In genomic region chr17:33012522-33013033, GRCh38 we compare ENCODE assay signal across 16 cellular contexts. TPM values are rescaled to one million over a fixed set of nuclear protein-coding genes. Genes with fewer than 3 reads are reported as not detected.
A peak's percentile ranks its signal among the peaks of the same experiment; 100 is the strongest.
DNase-seq lines count a peak whose midpoint lies in the region; ATAC-seq and TF ChIP-seq lines count a peak whose summit lies in the region.
"Had no signal": no experiment of that assay in that cellular context is flagged by ENCODE, and none has a peak within 500 bp of the region (broad histone marks: within the 10 kb centered on the region; RNA-seq: fewer than 3 reads in every experiment).

No MANE protein-coding gene starts in this region.

- TF ChIP-seq CTCF in AG09319 (IDR thresholded peaks at IDR 0.05; ENCODE audit: low read depth, low read length): no peak
- no peak for TF ChIP-seq CTCF in choroid plexus epithelial cell (conservative IDR thresholded peaks at IDR 0.05; ENCODE audit: low read depth, low read length)

- intact Hi-C loops in Right ventricle myocardium inferior (cut with DNase I): no loop called here

- peak; percentile 59 for DNase-seq in AG09319 (ENCODE audit: extremely low read depth, low read depth)
- peak; percentile 86 for DNase-seq in LHCN-M2 (ENCODE audit: low read depth)
- DNase-seq in choroid plexus epithelial cell (ENCODE audit: low read depth): peak; percentile 96
- DNase-seq in mucosa of gallbladder (ENCODE audit: low spot score): peak; percentile 21
- DNase-seq in Right ventricle myocardium inferior (ENCODE audit: missing footprints): no peak
- no peak for DNase-seq in DMS 273 (lab: John Stamatoyannopoulos, UW; ENCODE audit: unreplicated experiment)
- DNase-seq in activated CD4-positive, alpha-beta T cell treated with anti-CD3 and anti-CD28 coated beads, Interleukin-2, amount 50 U/mL, for 4 hours: no peak
- DNase-seq: activated CD4-positive, alpha-beta T cell treated with anti-CD3 and anti-CD28 coated beads for 4 hours; activated naive CD8-positive, alpha-beta T cell treated with anti-CD3 and anti-CD28 coated beads, Interleukin-2, amount 50 U/mL, for 24 hours; CD4-positive, CD25-positive, alpha-beta regulatory T cell; mesendoderm; NCI-H2171 treated with DMSO at 0.1 percent for 48 hours; SIG-M5 had no signal

- ATAC-seq in Right ventricle myocardium inferior: no peak
- no peak for ATAC-seq in HG02610 (IDR thresholded peaks at IDR 0.05; ENCODE audit: unreplicated experiment)
- ATAC-seq: activated naive CD8-positive, alpha-beta T cell treated with anti-CD3 and anti-CD28 coated beads, Interleukin-2, amount 50 U/mL, for 24 hours; GM12878; stimulated activated effector memory CD8-positive, alpha-beta T cell treated with anti-CD3 and anti-CD28 coated beads, Interleukin-12 subunit alpha, Interleukin-12 subunit beta, amount 100 ng/mL, for 72 hours had no signal

- H3K4me3 ChIP-seq in choroid plexus epithelial cell (ENCODE audit: low read depth, low read length): no peak overlapping the region
- H3K4me3 ChIP-seq: GM12878 had no signal

RNA-seq across cellular contexts. Expression of gene SPACA3, which starts 20.9 kb away (rescaled TPM):
- total RNA-seq in LHCN-M2 (2014; rRNA removed): 0.32 and 1.5 TPM in 2 replicates
- polyA plus RNA-seq in LHCN-M2 (2012): 0.45 TPM
- total RNA-seq in mucosa of gallbladder: not detected
- not detected for total RNA-seq in Right ventricle myocardium inferior
- total RNA-seq: CD4-positive, CD25-positive, alpha-beta regulatory T cell; GM12878 had no signal
- polyA plus RNA-seq: CD4-positive, CD25-positive, alpha-beta regulatory T cell had no signal

Comparison
In these comparisons a context has a peak if more than half of its experiments do, and no peak if none do; other contexts are left out.
1. DNase-seq: peak in AG09319 (single experiment), LHCN-M2 (single experiment), choroid plexus epithelial cell (single experiment) and mucosa of gallbladder (single experiment); none in Right ventricle myocardium inferior (single experiment), DMS 273 (single experiment) and activated CD4-positive, alpha-beta T cell treated with anti-CD3 and anti-CD28 coated beads, Interleukin-2, amount 50 U/mL, for 4 hours (0 of 2).